ENCODE assay signal across 9 cellular contexts in the genomic region with DNA sequence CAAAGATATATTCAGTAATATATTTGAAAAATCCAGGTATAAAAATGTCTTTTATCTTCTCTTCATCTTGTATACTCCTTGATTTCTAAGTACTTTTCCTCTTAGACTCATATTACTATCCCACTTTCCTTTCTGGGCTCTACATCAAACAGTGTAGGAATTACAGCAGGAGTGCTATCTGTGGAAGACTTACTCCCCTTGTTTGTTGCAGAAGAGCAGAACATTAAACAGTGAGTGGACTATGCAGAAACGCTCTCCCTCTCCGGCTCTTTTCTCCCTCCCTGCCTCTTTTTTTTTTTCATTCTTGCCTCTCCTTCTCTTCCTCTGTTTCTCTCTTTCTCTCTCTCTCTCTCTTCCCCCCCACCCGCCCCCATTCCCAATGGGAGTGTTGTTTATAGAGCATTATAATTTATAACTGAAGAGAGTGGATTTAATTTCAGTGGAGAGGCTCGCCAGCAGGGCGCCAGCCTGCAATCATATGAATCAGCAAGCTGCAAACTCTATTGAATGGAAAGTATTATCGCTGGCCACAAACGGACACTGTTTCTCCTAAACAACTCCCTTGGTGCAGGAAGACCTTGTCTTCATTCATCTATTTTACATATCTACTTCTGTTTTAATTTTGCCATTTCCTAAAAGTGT.
DNase-seq lines count a peak whose midpoint lies in the region; TF ChIP-seq lines count a peak whose summit lies in the region.
"Had no signal": no experiment of that assay in that cellular context is flagged by ENCODE, and none has a peak within 500 bp of the region (broad histone marks: within the 10 kb centered on the region; RNA-seq: fewer than 3 reads in every experiment).

No MANE protein-coding gene starts in this region.

- intact Hi-C loops in Calu3 (cut with micrococcal nuclease; ENCODE audit: unreplicated experiment) = no loop called here

- H3K4me1 Mint-ChIP-seq in Calu3 (ENCODE audit: low read depth, unreplicated experiment) = peaks cover 15% of the 10 kb centered on the region
- H3K4me1 Mint-ChIP-seq in activated CD4-positive, alpha-beta memory T cell treated with anti-CD3 and anti-CD28 coated beads, Interleukin-2, amount 10 ng/mL, durations not matched to agents 7 days and 5 days = peaks cover 11% of the 10 kb centered on the region

- no peak overlapping the region for H3K4me3 Mint-ChIP-seq in Calu3 (ENCODE audit: low read depth, unreplicated experiment)
- no peak overlapping the region for H3K4me3 Mint-ChIP-seq in activated CD4-positive, alpha-beta memory T cell treated with anti-CD3 and anti-CD28 coated beads, Interleukin-2, amount 10 ng/mL, durations not matched to agents 7 days and 5 days
- H3K4me3 Mint-ChIP-seq: activated T-helper 17 cell treated with anti-CD3 and anti-CD28 coated beads, Interleukin-2, amount 50 U/mL, for 72 hours had no signal

- H2AFZ ChIP-seq in neuronal stem cell (ENCODE audit: low read length) = peak overlapping the region; percentile 20

- H4K8ac ChIP-seq in neuronal stem cell (ENCODE audit: low read depth, low read length) = no peak overlapping the region

- TF ChIP-seq CTCF in Calu3 (IDR thresholded peaks at IDR 0.05; ENCODE audit: unreplicated experiment) = no peak

- H2BK5ac ChIP-seq in neuronal stem cell (ENCODE audit: low read length) = no peak overlapping the region

- peaks cover 15 to 34% of the 10 kb centered on the region in 2 donors for H3K4me1 ChIP-seq in neuronal stem cell (ENCODE audit: control insufficient read depth in 2 of 2, insufficient read depth in 1 of 2, low read depth in 1 of 2, low read length in 2 of 2)

- BruUV-seq in Calu3 (replicated peaks; lab: Mats Ljungman, UMichigan) = no TSS peak

- no CpG with 5 or more reads among the region's 7 CpGs for WGBS in neuronal stem cell (ENCODE audit: extremely low coverage in 2 of 2, insufficient read length in 2 of 2, insufficient replicate concordance in 1 of 2), 2 donors

- H3K23ac ChIP-seq in neuronal stem cell (ENCODE audit: low read depth, low read length, poor library complexity) = no peak overlapping the region

- POLR2A ChIA-PET in activated CD4-positive, alpha-beta memory T cell treated with anti-CD3 and anti-CD28 coated beads, Interleukin-2, amount 10 ng/mL, durations not matched to agents 7 days and 5 days (lab: Charles Lee) = no interaction called here

- no peak overlapping the region for H2BK15ac ChIP-seq in neuronal stem cell (ENCODE audit: low read length)

- H2BK120ac ChIP-seq in neuronal stem cell (ENCODE audit: low read depth, low read length) = no peak overlapping the region

- H2BK12ac ChIP-seq in neuronal stem cell (ENCODE audit: low read length) = no peak overlapping the region

- no peaks in the 10 kb centered on the region for H3K36me3 ChIP-seq in neuronal stem cell (replicated peaks in 1 of 2; ENCODE audit: control insufficient read depth in 2 of 2, insufficient read depth in 2 of 2, low read length in 2 of 2)

- H3K14ac ChIP-seq in neuronal stem cell (ENCODE audit: low read length) = no peak overlapping the region

- H3K9ac ChIP-seq in neuronal stem cell (ENCODE audit: low read depth, low read length, poor library complexity) = no peak overlapping the region

- H3K4me3 ChIP-seq in neuronal stem cell (ENCODE audit: low read length in 2 of 2) = no peak overlapping the region

- CTCF ChIA-PET in Calu3 (lab: Charles Lee) = no interaction called here
- CTCF ChIA-PET in activated CD4-positive, alpha-beta memory T cell treated with anti-CD3 and anti-CD28 coated beads, Interleukin-2, amount 10 ng/mL, durations not matched to agents 7 days and 5 days (lab: Charles Lee) = no interaction called here

- DNase-seq in GM04503 (ENCODE audit: low read depth) (peak; percentile 15), NCI-H2196 treated with DMSO at 0.1 percent for 48 hours (lab: John Stamatoyannopoulos, UW; ENCODE audit: unreplicated experiment) (peak; percentile 19), dermis blood vessel endothelial cell (peak; percentile 21), neuronal stem cell (ENCODE audit: low spot score) (no peak), Calu3 (no peak), cerebellar cortex (ENCODE audit: low spot score) (no peak)
- DNase-seq in activated CD4-positive, alpha-beta T cell treated with anti-CD3 and anti-CD28 coated beads for 48 hours = no peak
- no peak for DNase-seq in activated CD4-positive, alpha-beta memory T cell treated with anti-CD3 and anti-CD28 coated beads, Interleukin-2, amount 10 ng/mL, durations not matched to agents 7 days and 5 days

- no peak overlapping the region for H3K18ac ChIP-seq in neuronal stem cell (ENCODE audit: low read length)

- no peaks in the 10 kb centered on the region for H3K9me3 ChIP-seq in neuronal stem cell (replicated peaks in 1 of 2; ENCODE audit: control insufficient read depth in 2 of 2, insufficient read depth in 1 of 2, low read depth in 1 of 2, low read length in 2 of 2)

- no peaks in the 10 kb centered on the region for H3K27me3 Mint-ChIP-seq in Calu3 (ENCODE audit: unreplicated experiment)
- H3K27me3 Mint-ChIP-seq in activated CD4-positive, alpha-beta memory T cell treated with anti-CD3 and anti-CD28 coated beads, Interleukin-2, amount 10 ng/mL, durations not matched to agents 7 days and 5 days = peaks cover 2% of the 10 kb centered on the region
- H3K27me3 Mint-ChIP-seq: activated T-helper 17 cell treated with anti-CD3 and anti-CD28 coated beads, Interleukin-2, amount 50 U/mL, for 72 hours had no signal

- no peaks in the 10 kb centered on the region for H3K9me3 Mint-ChIP-seq in Calu3 (ENCODE audit: low read depth, unreplicated experiment)
- H3K9me3 Mint-ChIP-seq in activated CD4-positive, alpha-beta memory T cell treated with anti-CD3 and anti-CD28 coated beads, Interleukin-2, amount 10 ng/mL, durations not matched to agents 7 days and 5 days = no peaks in the 10 kb centered on the region
- H3K9me3 Mint-ChIP-seq: activated T-helper 17 cell treated with anti-CD3 and anti-CD28 coated beads, Interleukin-2, amount 50 U/mL, for 72 hours had no signal

- H3K36me3 Mint-ChIP-seq in Calu3 (ENCODE audit: insufficient read depth, unreplicated experiment) = no peaks in the 10 kb centered on the region
- H3K36me3 Mint-ChIP-seq in activated CD4-positive, alpha-beta memory T cell treated with anti-CD3 and anti-CD28 coated beads, Interleukin-2, amount 10 ng/mL, durations not matched to agents 7 days and 5 days (ENCODE audit: low read depth) = peaks cover 4% of the 10 kb centered on the region

- no peak overlapping the region for H3K4me2 ChIP-seq in neuronal stem cell (ENCODE audit: insufficient read depth, low read length, poor library complexity, severe bottlenecking)

- no peaks in the 10 kb centered on the region for H3K27me3 ChIP-seq in neuronal stem cell (ENCODE audit: control insufficient read depth in 3 of 3, insufficient read depth in 3 of 3, low read depth in 1 of 3, low read length in 3 of 3)

- no peak overlapping the region for H2AK5ac ChIP-seq in neuronal stem cell (ENCODE audit: low read depth, low read length)

- no peak overlapping the region for H3K27ac Mint-ChIP-seq in Calu3 (ENCODE audit: unreplicated experiment)
- no peak overlapping the region for H3K27ac Mint-ChIP-seq in activated CD4-positive, alpha-beta memory T cell treated with anti-CD3 and anti-CD28 coated beads, Interleukin-2, amount 10 ng/mL, durations not matched to agents 7 days and 5 days
- H3K27ac Mint-ChIP-seq: activated T-helper 17 cell treated with anti-CD3 and anti-CD28 coated beads, Interleukin-2, amount 50 U/mL, for 72 hours had no signal

- H3K79me1 ChIP-seq in neuronal stem cell (ENCODE audit: low read depth, low read length) = no peaks in the 10 kb centered on the region

- no peak overlapping the region for H3K4ac ChIP-seq in neuronal stem cell (ENCODE audit: low read length)

- no peak overlapping the region for H4K91ac ChIP-seq in neuronal stem cell (ENCODE audit: low read depth, low read length, poor library complexity)

- H3K27ac ChIP-seq in neuronal stem cell (replicated peaks; ENCODE audit: low read length) = no peak overlapping the region

Comparison
In these comparisons a context has a peak if more than half of its experiments do, and no peak if none do; other contexts are left out.
1. DNase-seq: peak in GM04503 (single experiment), NCI-H2196 treated with DMSO at 0.1 percent for 48 hours (single experiment) and dermis blood vessel endothelial cell (single experiment); none in neuronal stem cell (single experiment), activated CD4-positive, alpha-beta T cell treated with anti-CD3 and anti-CD28 coated beads for 48 hours (single experiment), Calu3 (single experiment), cerebellar cortex (single experiment) and activated CD4-positive, alpha-beta memory T cell treated with anti-CD3 and anti-CD28 coated beads, Interleukin-2, amount 10 ng/mL, durations not matched to agents 7 days and 5 days (single experiment).